8 cellular contexts compared by ENCODE assay signal in the genomic region with DNA sequence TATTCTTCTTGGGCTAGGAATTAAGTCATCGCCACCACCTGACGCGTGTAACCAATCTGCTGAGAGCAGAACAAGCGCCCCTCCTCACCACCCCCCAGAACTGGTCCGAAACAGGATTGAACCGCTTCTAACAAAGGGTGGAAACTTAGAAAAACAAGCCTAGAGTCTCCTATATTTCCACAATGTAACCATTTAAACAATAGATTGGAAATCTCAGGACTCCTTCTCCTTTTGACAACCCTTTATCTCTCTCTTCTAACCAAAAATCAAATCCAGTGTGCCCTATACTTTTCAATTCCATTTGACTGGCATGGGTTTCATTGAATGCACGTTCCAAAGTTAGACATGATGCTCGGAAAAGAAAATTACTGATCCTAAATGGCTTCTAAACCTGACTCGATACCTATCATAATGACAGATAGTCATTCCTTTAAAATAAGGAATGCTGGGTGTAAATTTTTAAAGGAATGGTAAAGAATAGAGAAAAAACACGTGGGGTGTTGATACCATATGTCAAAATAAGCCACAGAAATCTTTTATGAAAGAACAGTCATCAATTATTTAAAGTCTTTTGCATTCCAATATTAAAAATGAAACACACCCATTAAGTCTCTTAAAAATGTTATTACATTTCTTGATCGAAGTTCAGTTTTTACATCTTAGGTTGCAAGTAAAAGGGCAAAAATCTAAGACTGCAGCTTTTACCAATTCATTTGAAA. TPM values are rescaled to one million over a fixed set of nuclear protein-coding genes. Genes with fewer than 3 reads are reported as not detected.
A peak's percentile ranks its signal among the peaks of the same experiment; 100 is the strongest.
DNase-seq lines count a peak whose midpoint lies in the region; ATAC-seq and TF ChIP-seq lines count a peak whose summit lies in the region.

No MANE protein-coding gene starts in this region.

- peak; percentile 88 for DNase-seq in ELF-1 (ENCODE audit: low read depth, low spot score)
- peak; percentile 69 for DNase-seq in NCI-H226
- peak; percentile 21 to 74 (median 48) for DNase-seq in activated CD4-positive, CD25-positive, alpha-beta regulatory T cell (lab: John Stamatoyannopoulos, UW)
- no peak for DNase-seq in chondrocyte (ENCODE audit: low spot score)
- DNase-seq in kidney glomerular epithelial cell (lab: John Stamatoyannopoulos, UW): peak; percentile 70
- DNase-seq in stimulated activated CD4-positive, alpha-beta T cell treated with anti-CD3 and anti-CD28 coated beads, Interleukin-15, amount 100 ng/mL, for 24 hours: peak; percentile 77

- peak overlapping the region; percentile 98 for H3K27ac Mint-ChIP-seq in chondrocyte (ENCODE audit: unreplicated experiment)

- H3K36me3 Mint-ChIP-seq in chondrocyte (ENCODE audit: low read depth): peaks cover 5% of the 10 kb centered on the region

- H3K4me3 Mint-ChIP-seq in chondrocyte (ENCODE audit: unreplicated experiment): peak overlapping the region; percentile 85

- no peaks in the 10 kb centered on the region for H3K9me3 Mint-ChIP-seq in chondrocyte (ENCODE audit: low read depth)

- ATAC-seq in HG02943 (IDR thresholded peaks at IDR 0.05; ENCODE audit: low read depth, unreplicated experiment) (peak; percentile 15), GM21526 (IDR thresholded peaks at IDR 0.05; ENCODE audit: low FRiP score, unreplicated experiment) (no peak)

- peaks cover 36% of the 10 kb centered on the region for H3K4me1 Mint-ChIP-seq in chondrocyte (ENCODE audit: low read depth)

- no peaks in the 10 kb centered on the region for H3K27me3 Mint-ChIP-seq in chondrocyte (ENCODE audit: low read depth)

- TF ChIP-seq CTCF in chondrocyte (IDR thresholded peaks at IDR 0.05): no peak

RNA-seq across cellular contexts. Expression of a gene that starts 1.2 kb away (rescaled TPM):
- total RNA-seq in chondrocyte: 23.4 to 29.1 TPM (median 27.6 TPM) in 3 replicates
